In the genomic region with DNA sequence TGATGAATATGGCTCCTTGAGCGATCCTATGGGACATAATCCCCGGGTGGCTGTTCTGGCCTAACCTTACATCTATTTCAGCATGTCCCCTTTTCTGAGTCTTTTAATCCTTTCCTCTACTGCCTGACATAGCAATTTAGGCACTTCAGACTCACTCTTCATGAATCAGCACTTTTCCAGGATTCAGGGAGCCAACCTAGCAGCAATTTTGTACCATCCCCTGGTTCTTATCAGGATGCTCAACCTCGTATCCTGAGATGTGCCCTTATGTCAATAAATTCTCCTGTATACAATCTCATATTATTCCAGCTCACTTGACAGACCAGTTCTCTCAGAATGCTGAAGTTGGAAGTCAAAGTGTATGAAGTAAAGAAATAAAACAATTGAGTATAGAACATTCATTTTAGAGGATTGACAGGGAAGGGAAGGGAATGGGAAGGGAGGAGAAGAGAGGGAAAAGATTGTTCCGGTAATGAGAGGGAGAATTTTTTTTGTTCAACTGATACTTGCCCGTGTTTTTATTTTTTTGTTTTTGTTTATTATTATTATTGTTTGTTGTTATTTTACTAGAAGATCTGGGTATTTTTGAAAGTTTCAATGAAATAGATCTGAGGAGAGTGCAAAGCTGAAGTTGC, we compare ENCODE assay signal across 1 cellular context.
TF ChIP-seq lines count a peak whose summit lies in the region.

No MANE protein-coding gene starts in this region.

TF ChIP-seq in K562, 482 proteins besides CTCF, POLR2A, EP300 and RAD21 (continued from another document and continues in another):
- no peak for TF ChIP-seq SIX5 (IDR thresholded peaks at IDR 0.05; ENCODE audit: borderline replicate concordance in 1 of 2, insufficient read depth in 1 of 2, low read depth in 1 of 2, low read length in 2 of 2)
- peak; percentile 82; the same call in 1 of the 2 replicates for TF ChIP-seq HLTF (IDR thresholded peaks at IDR 0.05)
- no peak for TF ChIP-seq IRF2 (CRISPR knock-in tag; IDR thresholded peaks at IDR 0.05)
- TF ChIP-seq JUND (IDR thresholded peaks at IDR 0.05; ENCODE audit: borderline replicate concordance, low read depth, low read length), result peak; percentile 69
- TF ChIP-seq JUND (tag; IDR thresholded peaks at IDR 0.05; ENCODE audit: borderline replicate concordance, low read depth, low read length), result no peak; the same call in 2 of the 3 replicates
- TF ChIP-seq DNMT1 (IDR thresholded peaks at IDR 0.05), result peak; percentile 90
- TF ChIP-seq, protein P1, sequence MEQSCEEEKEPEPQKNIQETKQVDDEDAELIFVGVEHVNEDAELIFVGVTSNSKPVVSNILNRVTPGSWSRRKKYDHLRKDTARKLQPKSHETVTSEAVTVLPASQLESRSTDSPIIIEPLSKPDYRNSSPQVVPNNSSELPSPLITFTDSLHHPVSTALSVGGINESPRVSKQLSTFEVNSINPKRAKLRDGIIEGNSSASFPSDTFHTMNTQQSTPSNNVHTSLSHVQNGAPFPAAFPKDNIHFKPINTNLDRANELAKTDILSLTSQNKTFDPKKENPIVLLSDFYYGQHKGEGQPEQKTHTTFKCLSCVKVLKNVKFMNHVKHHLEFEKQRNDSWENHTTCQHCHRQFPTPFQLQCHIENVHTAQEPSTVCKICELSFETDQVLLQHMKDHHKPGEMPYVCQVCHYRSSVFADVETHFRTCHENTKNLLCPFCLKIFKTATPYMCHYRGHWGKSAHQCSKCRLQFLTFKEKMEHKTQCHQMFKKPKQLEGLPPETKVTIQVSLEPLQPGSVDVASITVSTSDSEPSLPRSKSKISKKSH (CRISPR knock-in tag; IDR thresholded peaks at IDR 0.05), result no peak
- peak; percentile 97 for TF ChIP-seq NFE2 (IDR thresholded peaks at IDR 0.05; ENCODE audit: low read depth)
- TF ChIP-seq, protein P2, sequence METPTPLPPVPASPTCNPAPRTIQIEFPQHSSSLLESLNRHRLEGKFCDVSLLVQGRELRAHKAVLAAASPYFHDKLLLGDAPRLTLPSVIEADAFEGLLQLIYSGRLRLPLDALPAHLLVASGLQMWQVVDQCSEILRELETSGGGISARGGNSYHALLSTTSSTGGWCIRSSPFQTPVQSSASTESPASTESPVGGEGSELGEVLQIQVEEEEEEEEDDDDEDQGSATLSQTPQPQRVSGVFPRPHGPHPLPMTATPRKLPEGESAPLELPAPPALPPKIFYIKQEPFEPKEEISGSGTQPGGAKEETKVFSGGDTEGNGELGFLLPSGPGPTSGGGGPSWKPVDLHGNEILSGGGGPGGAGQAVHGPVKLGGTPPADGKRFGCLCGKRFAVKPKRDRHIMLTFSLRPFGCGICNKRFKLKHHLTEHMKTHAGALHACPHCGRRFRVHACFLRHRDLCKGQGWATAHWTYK (CRISPR knock-in tag; IDR thresholded peaks at IDR 0.05), result 0 out of 2 replicates have a peak, but pooled peaks have one; percentile 43
- 0 out of 2 replicates have a peak, but pooled peaks have one; percentile 23 for TF ChIP-seq KAT8 (IDR thresholded peaks at IDR 0.05; ENCODE audit: low read depth)
- no peak for TF ChIP-seq ZNF780A (CRISPR knock-in tag; IDR thresholded peaks at IDR 0.05)
- TF ChIP-seq BACH1 (tag; IDR thresholded peaks at IDR 0.05), result peak; percentile 88
- peak; percentile 49 for TF ChIP-seq ASH1L (IDR thresholded peaks at IDR 0.05; ENCODE audit: borderline replicate concordance, low read depth, partially characterized antibody)
- peak; percentile 76 for TF ChIP-seq CTBP1 (IDR thresholded peaks at IDR 0.05; ENCODE audit: borderline replicate concordance)
- TF ChIP-seq ZNF316 (IDR thresholded peaks at IDR 0.05), result peak; percentile 100
- peak; percentile 80; the same call in 1 of the 2 replicates for TF ChIP-seq THRAP3 (IDR thresholded peaks at IDR 0.05; ENCODE audit: borderline replicate concordance)
- no peak for TF ChIP-seq POLR3G (IDR thresholded peaks at IDR 0.05; ENCODE audit: extremely low read depth, insufficient read length, insufficient replicate concordance)
- no peak for TF ChIP-seq SIN3A (IDR thresholded peaks at IDR 0.05; ENCODE audit: borderline replicate concordance in 2 of 2, control insufficient read depth in 1 of 2, low read depth in 2 of 2, low read length in 2 of 2)
- TF ChIP-seq, protein P3, sequence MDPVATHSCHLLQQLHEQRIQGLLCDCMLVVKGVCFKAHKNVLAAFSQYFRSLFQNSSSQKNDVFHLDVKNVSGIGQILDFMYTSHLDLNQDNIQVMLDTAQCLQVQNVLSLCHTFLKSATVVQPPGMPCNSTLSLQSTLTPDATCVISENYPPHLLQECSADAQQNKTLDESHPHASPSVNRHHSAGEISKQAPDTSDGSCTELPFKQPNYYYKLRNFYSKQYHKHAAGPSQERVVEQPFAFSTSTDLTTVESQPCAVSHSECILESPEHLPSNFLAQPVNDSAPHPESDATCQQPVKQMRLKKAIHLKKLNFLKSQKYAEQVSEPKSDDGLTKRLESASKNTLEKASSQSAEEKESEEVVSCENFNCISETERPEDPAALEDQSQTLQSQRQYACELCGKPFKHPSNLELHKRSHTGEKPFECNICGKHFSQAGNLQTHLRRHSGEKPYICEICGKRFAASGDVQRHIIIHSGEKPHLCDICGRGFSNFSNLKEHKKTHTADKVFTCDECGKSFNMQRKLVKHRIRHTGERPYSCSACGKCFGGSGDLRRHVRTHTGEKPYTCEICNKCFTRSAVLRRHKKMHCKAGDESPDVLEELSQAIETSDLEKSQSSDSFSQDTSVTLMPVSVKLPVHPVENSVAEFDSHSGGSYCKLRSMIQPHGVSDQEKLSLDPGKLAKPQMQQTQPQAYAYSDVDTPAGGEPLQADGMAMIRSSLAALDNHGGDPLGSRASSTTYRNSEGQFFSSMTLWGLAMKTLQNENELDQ (CRISPR knock-in tag; IDR thresholded peaks at IDR 0.05; ENCODE audit: borderline replicate concordance), result 0 out of 2 replicates have a peak, but pooled peaks have one; percentile 24
- TF ChIP-seq GATAD2B (IDR thresholded peaks at IDR 0.05; ENCODE audit: borderline replicate concordance), result peak; percentile 61; the same call in 1 of the 2 replicates
- TF ChIP-seq, protein P4, sequence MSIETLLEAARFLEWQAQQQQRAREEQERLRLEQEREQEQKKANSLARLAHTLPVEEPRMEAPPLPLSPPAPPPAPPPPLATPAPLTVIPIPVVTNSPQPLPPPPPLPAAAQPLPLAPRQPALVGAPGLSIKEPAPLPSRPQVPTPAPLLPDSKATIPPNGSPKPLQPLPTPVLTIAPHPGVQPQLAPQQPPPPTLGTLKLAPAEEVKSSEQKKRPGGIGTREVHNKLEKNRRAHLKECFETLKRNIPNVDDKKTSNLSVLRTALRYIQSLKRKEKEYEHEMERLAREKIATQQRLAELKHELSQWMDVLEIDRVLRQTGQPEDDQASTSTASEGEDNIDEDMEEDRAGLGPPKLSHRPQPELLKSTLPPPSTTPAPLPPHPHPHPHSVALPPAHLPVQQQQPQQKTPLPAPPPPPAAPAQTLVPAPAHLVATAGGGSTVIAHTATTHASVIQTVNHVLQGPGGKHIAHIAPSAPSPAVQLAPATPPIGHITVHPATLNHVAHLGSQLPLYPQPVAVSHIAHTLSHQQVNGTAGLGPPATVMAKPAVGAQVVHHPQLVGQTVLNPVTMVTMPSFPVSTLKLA (conservative IDR thresholded peaks at IDR 0.05), result peak; percentile 30 to 38; a peak in 2 of 4 replicates
- TF ChIP-seq, protein P5, sequence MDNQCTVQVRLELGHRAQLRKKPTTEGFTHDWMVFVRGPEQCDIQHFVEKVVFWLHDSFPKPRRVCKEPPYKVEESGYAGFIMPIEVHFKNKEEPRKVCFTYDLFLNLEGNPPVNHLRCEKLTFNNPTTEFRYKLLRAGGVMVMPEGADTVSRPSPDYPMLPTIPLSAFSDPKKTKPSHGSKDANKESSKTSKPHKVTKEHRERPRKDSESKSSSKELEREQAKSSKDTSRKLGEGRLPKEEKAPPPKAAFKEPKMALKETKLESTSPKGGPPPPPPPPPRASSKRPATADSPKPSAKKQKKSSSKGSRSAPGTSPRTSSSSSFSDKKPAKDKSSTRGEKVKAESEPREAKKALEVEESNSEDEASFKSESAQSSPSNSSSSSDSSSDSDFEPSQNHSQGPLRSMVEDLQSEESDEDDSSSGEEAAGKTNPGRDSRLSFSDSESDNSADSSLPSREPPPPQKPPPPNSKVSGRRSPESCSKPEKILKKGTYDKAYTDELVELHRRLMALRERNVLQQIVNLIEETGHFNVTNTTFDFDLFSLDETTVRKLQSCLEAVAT (IDR thresholded peaks at IDR 0.05), result peak; percentile 47 to 61; a peak in 3 of 4 replicates
- TF ChIP-seq, protein P6, sequence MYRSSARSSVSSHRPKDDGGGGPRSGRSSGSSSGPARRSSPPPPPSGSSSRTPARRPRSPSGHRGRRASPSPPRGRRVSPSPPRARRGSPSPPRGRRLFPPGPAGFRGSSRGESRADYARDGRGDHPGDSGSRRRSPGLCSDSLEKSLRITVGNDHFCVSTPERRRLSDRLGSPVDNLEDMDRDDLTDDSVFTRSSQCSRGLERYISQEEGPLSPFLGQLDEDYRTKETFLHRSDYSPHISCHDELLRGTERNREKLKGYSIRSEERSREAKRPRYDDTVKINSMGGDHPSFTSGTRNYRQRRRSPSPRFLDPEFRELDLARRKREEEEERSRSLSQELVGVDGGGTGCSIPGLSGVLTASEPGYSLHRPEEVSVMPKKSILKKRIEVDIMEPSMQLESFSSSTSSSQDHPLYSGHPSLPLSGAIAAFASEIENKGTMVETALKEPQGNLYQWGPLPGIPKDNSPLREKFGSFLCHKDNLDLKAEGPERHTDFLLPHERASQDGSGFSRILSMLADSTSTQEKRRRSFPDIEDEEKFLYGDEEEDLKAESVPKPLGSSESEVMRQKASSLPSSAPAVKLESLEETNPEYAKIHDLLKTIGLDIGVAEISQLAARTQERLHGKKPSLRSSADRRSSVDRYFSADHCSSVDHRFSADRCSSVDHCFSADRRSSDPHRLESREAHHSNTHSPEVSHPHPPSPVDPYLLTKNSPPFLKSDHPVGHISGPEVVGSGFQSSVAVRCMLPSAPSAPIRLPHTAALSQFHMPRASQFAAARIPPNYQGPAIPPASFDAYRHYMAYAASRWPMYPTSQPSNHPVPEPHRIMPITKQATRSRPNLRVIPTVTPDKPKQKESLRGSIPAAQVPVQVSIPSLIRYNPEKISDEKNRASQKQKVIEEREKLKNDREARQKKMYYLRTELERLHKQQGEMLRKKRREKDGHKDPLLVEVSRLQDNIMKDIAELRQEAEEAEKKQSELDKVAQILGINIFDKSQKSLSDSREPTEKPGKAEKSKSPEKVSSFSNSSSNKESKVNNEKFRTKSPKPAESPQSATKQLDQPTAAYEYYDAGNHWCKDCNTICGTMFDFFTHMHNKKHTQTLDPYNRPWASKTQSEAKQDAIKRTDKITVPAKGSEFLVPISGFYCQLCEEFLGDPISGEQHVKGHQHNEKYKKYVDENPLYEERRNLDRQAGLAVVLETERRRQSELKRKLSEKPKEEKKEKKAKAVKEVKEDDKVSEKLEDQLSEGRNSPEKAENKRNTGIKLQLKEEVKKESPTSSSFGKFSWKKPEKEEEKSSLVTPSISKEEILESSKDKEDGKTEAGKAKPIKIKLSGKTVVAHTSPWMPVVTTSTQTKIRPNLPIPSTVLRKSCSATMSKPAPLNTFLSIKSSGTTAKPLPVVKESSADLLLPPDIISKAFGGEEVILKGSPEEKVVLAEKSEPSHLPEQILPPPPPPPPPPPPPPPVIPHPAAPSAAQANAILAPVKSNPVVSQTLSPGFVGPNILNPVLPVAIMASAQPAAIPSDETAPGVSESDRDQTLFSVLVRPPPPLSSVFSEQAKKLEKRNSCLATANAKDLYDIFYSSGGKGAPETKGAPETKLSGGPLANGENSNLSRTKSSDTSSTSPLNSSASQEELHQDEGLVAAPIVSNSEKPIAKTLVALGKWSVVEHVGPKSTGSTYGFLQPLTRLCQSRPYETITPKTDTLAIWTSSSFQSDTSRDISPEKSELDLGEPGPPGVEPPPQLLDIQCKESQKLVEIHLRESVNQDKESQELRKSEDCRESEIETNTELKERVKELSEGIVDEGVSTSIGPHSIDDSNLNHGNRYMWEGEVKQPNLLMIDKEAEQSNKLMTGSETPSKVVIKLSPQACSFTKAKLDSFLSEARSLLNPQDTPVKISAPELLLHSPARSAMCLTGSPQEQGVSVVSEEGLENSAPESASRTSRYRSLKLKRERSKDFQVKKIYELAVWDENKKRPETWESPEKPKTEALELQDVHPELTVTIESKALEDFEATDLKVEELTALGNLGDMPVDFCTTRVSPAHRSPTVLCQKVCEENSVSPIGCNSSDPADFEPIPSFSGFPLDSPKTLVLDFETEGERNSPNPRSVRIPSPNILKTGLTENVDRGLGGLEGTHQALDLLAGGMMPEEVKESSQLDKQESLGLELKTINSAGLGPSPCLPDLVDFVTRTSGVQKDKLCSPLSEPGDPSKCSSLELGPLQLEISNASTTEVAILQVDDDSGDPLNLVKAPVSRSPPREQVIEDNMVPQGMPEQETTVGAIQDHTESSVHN (IDR thresholded peaks at IDR 0.05; ENCODE audit: borderline replicate concordance in 1 of 2, low read depth in 1 of 2), result peak in 1 of 2 experiments; percentile 78; a peak in 1 of 4 replicates
- no peak for TF ChIP-seq MTA3 (IDR thresholded peaks at IDR 0.05; ENCODE audit: borderline replicate concordance)
- peak; percentile 15; the same call in 1 of the 2 replicates for TF ChIP-seq ZNF589 (CRISPR knock-in tag; IDR thresholded peaks at IDR 0.05; ENCODE audit: low read depth)
- TF ChIP-seq ZNF324 (CRISPR knock-in tag; IDR thresholded peaks at IDR 0.05), result no peak
- TF ChIP-seq PHB2 (IDR thresholded peaks at IDR 0.05; ENCODE audit: low read depth), result peak; percentile 9; the same call in 1 of the 2 replicates
- TF ChIP-seq, protein P7, sequence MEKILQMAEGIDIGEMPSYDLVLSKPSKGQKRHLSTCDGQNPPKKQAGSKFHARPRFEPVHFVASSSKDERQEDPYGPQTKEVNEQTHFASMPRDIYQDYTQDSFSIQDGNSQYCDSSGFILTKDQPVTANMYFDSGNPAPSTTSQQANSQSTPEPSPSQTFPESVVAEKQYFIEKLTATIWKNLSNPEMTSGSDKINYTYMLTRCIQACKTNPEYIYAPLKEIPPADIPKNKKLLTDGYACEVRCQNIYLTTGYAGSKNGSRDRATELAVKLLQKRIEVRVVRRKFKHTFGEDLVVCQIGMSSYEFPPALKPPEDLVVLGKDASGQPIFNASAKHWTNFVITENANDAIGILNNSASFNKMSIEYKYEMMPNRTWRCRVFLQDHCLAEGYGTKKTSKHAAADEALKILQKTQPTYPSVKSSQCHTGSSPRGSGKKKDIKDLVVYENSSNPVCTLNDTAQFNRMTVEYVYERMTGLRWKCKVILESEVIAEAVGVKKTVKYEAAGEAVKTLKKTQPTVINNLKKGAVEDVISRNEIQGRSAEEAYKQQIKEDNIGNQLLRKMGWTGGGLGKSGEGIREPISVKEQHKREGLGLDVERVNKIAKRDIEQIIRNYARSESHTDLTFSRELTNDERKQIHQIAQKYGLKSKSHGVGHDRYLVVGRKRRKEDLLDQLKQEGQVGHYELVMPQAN (IDR thresholded peaks at IDR 0.05; ENCODE audit: borderline replicate concordance), result peak; percentile 75
- 0 out of 2 replicates have a peak, but pooled peaks have one; percentile 9 for TF ChIP-seq OTX1 (CRISPR knock-in tag; IDR thresholded peaks at IDR 0.05)
